1 cellular context compared by ENCODE assay signal in the genomic region with DNA sequence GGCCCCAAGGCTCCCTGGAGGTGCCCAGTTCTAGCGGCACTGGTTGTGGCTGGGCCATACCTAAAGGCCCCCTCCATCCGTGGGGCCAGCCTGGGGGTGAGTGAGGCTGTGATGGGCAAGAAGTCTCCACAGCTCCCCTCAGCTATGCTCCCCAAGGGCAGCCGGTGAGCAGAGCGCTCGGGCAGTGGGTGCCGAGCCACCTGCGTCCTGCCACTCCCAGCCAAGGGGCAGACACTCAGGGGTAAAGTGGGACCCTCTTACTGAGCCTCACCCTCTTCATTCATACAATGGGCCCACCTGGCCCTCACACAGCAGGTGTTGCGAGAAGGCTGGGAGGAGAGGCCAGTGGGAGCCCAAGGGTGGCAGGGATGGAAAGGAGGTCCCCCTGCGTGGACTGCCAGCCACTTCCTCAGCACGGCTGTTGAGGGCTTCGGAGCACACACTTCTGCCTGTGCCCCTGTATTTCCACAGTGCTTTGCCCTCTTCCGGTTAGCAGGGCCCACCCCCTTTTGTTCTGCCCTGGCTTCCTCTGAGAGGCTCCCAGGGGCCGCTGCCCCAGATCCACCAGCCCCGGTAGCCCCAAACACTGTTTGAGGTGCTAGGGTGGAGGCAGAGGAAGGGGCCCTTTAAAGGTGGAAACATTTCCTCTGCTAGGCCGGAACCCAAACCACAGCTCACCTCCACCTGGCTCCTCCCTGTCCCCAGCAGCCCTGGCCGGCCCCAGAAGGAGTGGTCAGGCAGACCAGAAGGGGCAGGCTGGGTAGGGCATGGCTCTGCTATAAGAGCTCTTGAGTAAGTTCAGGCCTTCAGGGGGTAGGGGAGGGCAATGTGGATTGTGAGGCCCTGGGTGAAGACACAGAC.
TF ChIP-seq lines count a peak whose summit lies in the region.

No MANE protein-coding gene starts in this region.

TF ChIP-seq in IMR-90, 13 proteins besides CTCF, POLR2A, EP300 and RAD21 (continued from another document):
- TF ChIP-seq, protein P1, sequence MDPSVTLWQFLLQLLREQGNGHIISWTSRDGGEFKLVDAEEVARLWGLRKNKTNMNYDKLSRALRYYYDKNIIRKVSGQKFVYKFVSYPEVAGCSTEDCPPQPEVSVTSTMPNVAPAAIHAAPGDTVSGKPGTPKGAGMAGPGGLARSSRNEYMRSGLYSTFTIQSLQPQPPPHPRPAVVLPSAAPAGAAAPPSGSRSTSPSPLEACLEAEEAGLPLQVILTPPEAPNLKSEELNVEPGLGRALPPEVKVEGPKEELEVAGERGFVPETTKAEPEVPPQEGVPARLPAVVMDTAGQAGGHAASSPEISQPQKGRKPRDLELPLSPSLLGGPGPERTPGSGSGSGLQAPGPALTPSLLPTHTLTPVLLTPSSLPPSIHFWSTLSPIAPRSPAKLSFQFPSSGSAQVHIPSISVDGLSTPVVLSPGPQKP (IDR thresholded peaks at IDR 0.05; ENCODE audit: borderline replicate concordance, low read depth, low read length), result no peak
